ENCODE assay signal across 16 cellular contexts in genomic region chr15:41032079-41032328, GRCh38.
A peak's percentile ranks its signal among the peaks of the same experiment; 100 is the strongest.
DNase-seq lines count a peak whose midpoint lies in the region; ATAC-seq, FAIRE-seq and TF ChIP-seq lines count a peak whose summit lies in the region.
"Had no signal": no experiment of that assay in that cellular context is flagged by ENCODE, and none has a peak within 500 bp of the region (broad histone marks: within the 10 kb centered on the region; RNA-seq: fewer than 3 reads in every experiment).

No MANE protein-coding gene starts in this region.

- peaks cover 21% of the 10 kb centered on the region for H3K36me3 Mint-ChIP-seq in activated CD8-positive, alpha-beta T cell treated with anti-CD3 and anti-CD28 coated beads, Interleukin-2, amount 10 ng/mL, durations not matched to agents 7 days and 5 days (ENCODE audit: low read depth)
- peaks cover 19% of the 10 kb centered on the region for H3K36me3 Mint-ChIP-seq in activated CD8-positive, alpha-beta T cell treated with anti-CD3 and anti-CD28 coated beads for 36 hours (ENCODE audit: low read depth)
- peaks cover 33% of the 10 kb centered on the region for H3K36me3 Mint-ChIP-seq in stimulated activated memory B cell treated with anti-CD40 and anti-IgM and Interleukin-4, amounts not matched to agents 10 μg/mL and 1 μg/mL and 100 μg/mL, for 72 hours
- peaks cover 14% of the 10 kb centered on the region for H3K36me3 Mint-ChIP-seq in activated naive CD4-positive, alpha-beta T cell treated with anti-CD3 and anti-CD28 coated beads for 36 hours (ENCODE audit: low read depth)

- no peak for TF ChIP-seq EP300 in K562 (IDR thresholded peaks at IDR 0.05; ENCODE audit: low read length)

- FAIRE-seq in K562 (lab: Jason Lieb, UNC), result no peak
- FAIRE-seq: GM18507 had no signal

- H3K4me3 ChIP-seq in SK-N-MC, result no peak overlapping the region
- no peak overlapping the region for H3K4me3 ChIP-seq in K562
- H3K4me3 ChIP-seq: BLaER1 treated with 17β-estradiol and CSF1 and Interleukin-3, amounts not matched to agents 10 nM and 100 nM had no signal

- intact Hi-C loops in activated CD8-positive, alpha-beta T cell treated with anti-CD3 and anti-CD28 coated beads for 36 hours (cut with micrococcal nuclease), result no loop called here
- intact Hi-C loops in K562 (cut with micrococcal nuclease), result no loop called here
- intact Hi-C loops in activated naive CD4-positive, alpha-beta T cell treated with anti-CD3 and anti-CD28 coated beads for 36 hours (cut with micrococcal nuclease), result no loop called here

- H3K9me1 ChIP-seq in K562 (ENCODE audit: control insufficient read depth, insufficient read depth, low read length), result no peaks in the 10 kb centered on the region

- peaks cover 0 to 3% of the 10 kb centered on the region in 2 experiments; a peak in 2 of 5 replicates for H3K4me1 ChIP-seq in K562 (replicated peaks in 1 of 2; ENCODE audit: control insufficient read depth in 2 of 2, insufficient read depth in 2 of 2, low read length in 2 of 2)

- H3K79me2 ChIP-seq in K562 (ENCODE audit: control insufficient read depth, insufficient read depth, low read length), result no peaks in the 10 kb centered on the region

- H3K4me1 Mint-ChIP-seq in activated CD8-positive, alpha-beta T cell treated with anti-CD3 and anti-CD28 coated beads, Interleukin-2, amount 10 ng/mL, durations not matched to agents 7 days and 5 days (ENCODE audit: low read depth), result peaks cover 5% of the 10 kb centered on the region
- peaks cover 5% of the 10 kb centered on the region for H3K4me1 Mint-ChIP-seq in activated CD8-positive, alpha-beta T cell treated with anti-CD3 and anti-CD28 coated beads for 36 hours (ENCODE audit: low read depth)
- peaks cover 6% of the 10 kb centered on the region for H3K4me1 Mint-ChIP-seq in stimulated activated memory B cell treated with anti-CD40 and anti-IgM and Interleukin-4, amounts not matched to agents 10 μg/mL and 1 μg/mL and 100 μg/mL, for 72 hours
- H3K4me1 Mint-ChIP-seq in activated naive CD4-positive, alpha-beta T cell treated with anti-CD3 and anti-CD28 coated beads for 36 hours (ENCODE audit: low read depth), result peaks cover 5% of the 10 kb centered on the region

- CTCF ChIA-PET in activated CD8-positive, alpha-beta T cell treated with anti-CD3 and anti-CD28 coated beads, Interleukin-2, amount 10 ng/mL, durations not matched to agents 7 days and 5 days (lab: Charles Lee), result interaction anchor here (0.8 to 1.7 kb wide), 3 partner anchors 9 to 137 kb away, joined by 3 to 5 read pairs (median 4); partner anchors contain the start of gene VPS18
- CTCF ChIA-PET in activated CD8-positive, alpha-beta T cell treated with anti-CD3 and anti-CD28 coated beads for 36 hours (lab: Charles Lee), result interaction anchor here (0.8 to 0.9 kb wide), 2 partner anchors 79 to 128 kb away, joined by 3 read pairs; no protein-coding TSS in a partner anchor
- CTCF ChIA-PET in K562 (lab: Yijun Ruan, JAX; ENCODE audit: low intra/inter-chr PET ratio), result no interaction called here
- CTCF ChIA-PET in activated naive CD4-positive, alpha-beta T cell treated with anti-CD3 and anti-CD28 coated beads for 36 hours (lab: Charles Lee), result no interaction called here

- H3K9me3 Mint-ChIP-seq in activated CD8-positive, alpha-beta T cell treated with anti-CD3 and anti-CD28 coated beads, Interleukin-2, amount 10 ng/mL, durations not matched to agents 7 days and 5 days (ENCODE audit: insufficient read depth), result no peaks in the 10 kb centered on the region
- no peaks in the 10 kb centered on the region for H3K9me3 Mint-ChIP-seq in activated CD8-positive, alpha-beta T cell treated with anti-CD3 and anti-CD28 coated beads for 36 hours
- H3K9me3 Mint-ChIP-seq in stimulated activated memory B cell treated with anti-CD40 and anti-IgM and Interleukin-4, amounts not matched to agents 10 μg/mL and 1 μg/mL and 100 μg/mL, for 72 hours, result no peaks in the 10 kb centered on the region
- no peaks in the 10 kb centered on the region for H3K9me3 Mint-ChIP-seq in activated naive CD4-positive, alpha-beta T cell treated with anti-CD3 and anti-CD28 coated beads for 36 hours
- H3K9me3 Mint-ChIP-seq: CD4-positive, alpha-beta T cell; HFFc6 had no signal

- TF ChIP-seq RAD21 in K562 (CRISPR knock-in tag; conservative IDR thresholded peaks at IDR 0.05 in 1 of 2, IDR thresholded peaks at IDR 0.05 in 1 of 2), result no peak

- TF ChIP-seq POLR2A in K562 (conservative IDR thresholded peaks at IDR 0.05), result no peak

- no peak overlapping the region for H3K4me2 ChIP-seq in K562 (ENCODE audit: insufficient read depth, low read length)
- H3K4me2 ChIP-seq: BLaER1 treated with 17β-estradiol and CSF1 and Interleukin-3, amounts not matched to agents 10 nM and 100 nM had no signal

- peak overlapping the region; percentile 9 for H3K27ac Mint-ChIP-seq in activated CD8-positive, alpha-beta T cell treated with anti-CD3 and anti-CD28 coated beads, Interleukin-2, amount 10 ng/mL, durations not matched to agents 7 days and 5 days
- H3K27ac Mint-ChIP-seq in activated CD8-positive, alpha-beta T cell treated with anti-CD3 and anti-CD28 coated beads for 36 hours, result no peak overlapping the region
- peak overlapping the region; percentile 53 for H3K27ac Mint-ChIP-seq in stimulated activated memory B cell treated with anti-CD40 and anti-IgM and Interleukin-4, amounts not matched to agents 10 μg/mL and 1 μg/mL and 100 μg/mL, for 72 hours
- no peak overlapping the region for H3K27ac Mint-ChIP-seq in activated naive CD4-positive, alpha-beta T cell treated with anti-CD3 and anti-CD28 coated beads for 36 hours
- H3K27ac Mint-ChIP-seq: HFFc6 had no signal

- in situ Hi-C loops in K562 (cut with MboI), result no loop called here

- no peak for DNase-seq in activated CD8-positive, alpha-beta T cell treated with anti-CD3 and anti-CD28 coated beads, Interleukin-2, amount 10 ng/mL, durations not matched to agents 7 days and 5 days
- no peak for DNase-seq in activated CD8-positive, alpha-beta T cell treated with anti-CD3 and anti-CD28 coated beads for 36 hours
- DNase-seq in SK-N-MC (ENCODE audit: low read depth, low spot score) (no peak), K562 (ENCODE audit: extremely low read depth in 1 of 4, low spot score in 3 of 4) (no peak), 8988T (no peak)
- DNase-seq in activated naive CD4-positive, alpha-beta T cell treated with anti-CD3 and anti-CD28 coated beads for 36 hours, result no peak
- DNase-seq: ACHN; Calu3; CD4-positive, alpha-beta T cell; DMS 273 treated with DMSO at 0.1 percent for 48 hours; HCEC 1CT; HFFc6 had no signal

- H3K4me3 Mint-ChIP-seq in activated CD8-positive, alpha-beta T cell treated with anti-CD3 and anti-CD28 coated beads, Interleukin-2, amount 10 ng/mL, durations not matched to agents 7 days and 5 days, result no peak overlapping the region
- no peak overlapping the region for H3K4me3 Mint-ChIP-seq in activated CD8-positive, alpha-beta T cell treated with anti-CD3 and anti-CD28 coated beads for 36 hours
- no peak overlapping the region for H3K4me3 Mint-ChIP-seq in stimulated activated memory B cell treated with anti-CD40 and anti-IgM and Interleukin-4, amounts not matched to agents 10 μg/mL and 1 μg/mL and 100 μg/mL, for 72 hours
- no peak overlapping the region for H3K4me3 Mint-ChIP-seq in activated naive CD4-positive, alpha-beta T cell treated with anti-CD3 and anti-CD28 coated beads for 36 hours
- H3K4me3 Mint-ChIP-seq: CD4-positive, alpha-beta T cell; HFFc6 had no signal

- peaks cover 18% of the 10 kb centered on the region for H3K36me3 ChIP-seq in SK-N-MC (ENCODE audit: insufficient read depth, low read length)
- H3K36me3 ChIP-seq in K562 (ENCODE audit: control insufficient read depth, insufficient read depth, low read length), result peaks cover 41% of the 10 kb centered on the region; the same call in 1 of the 3 replicates

- H4K20me1 ChIP-seq in K562 (replicated peaks; ENCODE audit: control insufficient read depth, insufficient read depth, low read length), result no peaks in the 10 kb centered on the region

- no peak for ATAC-seq in activated CD8-positive, alpha-beta T cell treated with anti-CD3 and anti-CD28 coated beads, Interleukin-2, amount 10 ng/mL, durations not matched to agents 7 days and 5 days
- ATAC-seq in activated CD8-positive, alpha-beta T cell treated with anti-CD3 and anti-CD28 coated beads for 36 hours, result no peak
- no peak for ATAC-seq in K562
- ATAC-seq in stimulated activated memory B cell treated with anti-CD40 and anti-IgM and Interleukin-4, amounts not matched to agents 10 μg/mL and 1 μg/mL and 100 μg/mL, for 72 hours, result no peak

- no peak for TF ChIP-seq CTCF in activated CD8-positive, alpha-beta T cell treated with anti-CD3 and anti-CD28 coated beads for 36 hours (IDR thresholded peaks at IDR 0.05)
- no peak for TF ChIP-seq CTCF in K562 (IDR thresholded peaks at IDR 0.05 in 2 of 3, conservative IDR thresholded peaks at IDR 0.05 in 1 of 3; ENCODE audit: insufficient read depth in 2 of 3, low read depth in 1 of 3, low read length in 3 of 3)

- no peaks in the 10 kb centered on the region for H3K27me3 Mint-ChIP-seq in activated CD8-positive, alpha-beta T cell treated with anti-CD3 and anti-CD28 coated beads, Interleukin-2, amount 10 ng/mL, durations not matched to agents 7 days and 5 days (ENCODE audit: low read depth)
- H3K27me3 Mint-ChIP-seq in activated CD8-positive, alpha-beta T cell treated with anti-CD3 and anti-CD28 coated beads for 36 hours, result no peaks in the 10 kb centered on the region
- H3K27me3 Mint-ChIP-seq in stimulated activated memory B cell treated with anti-CD40 and anti-IgM and Interleukin-4, amounts not matched to agents 10 μg/mL and 1 μg/mL and 100 μg/mL, for 72 hours, result no peaks in the 10 kb centered on the region
- H3K27me3 Mint-ChIP-seq in activated naive CD4-positive, alpha-beta T cell treated with anti-CD3 and anti-CD28 coated beads for 36 hours (ENCODE audit: low read depth), result no peaks in the 10 kb centered on the region
- H3K27me3 Mint-ChIP-seq: CD4-positive, alpha-beta T cell had no signal

- H3K27me3 ChIP-seq in K562 (ENCODE audit: control insufficient read depth in 2 of 2, insufficient read depth in 2 of 2, low read length in 2 of 2), result no peaks in the 10 kb centered on the region
- H3K27me3 ChIP-seq: BLaER1 treated with 17β-estradiol and CSF1 and Interleukin-3, amounts not matched to agents 10 nM and 100 nM had no signal

- peak overlapping the region; percentile 26 for H3K9ac ChIP-seq in SK-N-MC (ENCODE audit: insufficient read length)
- H3K9ac ChIP-seq in K562 (ENCODE audit: insufficient read depth in 1 of 2, low read depth in 2 of 2, low read length in 2 of 2), result no peak overlapping the region
- H3K9ac ChIP-seq: BLaER1 treated with 17β-estradiol and CSF1 and Interleukin-3, amounts not matched to agents 10 nM and 100 nM had no signal

- no TSS peak for BruUV-seq in K562 (replicated peaks; lab: Mats Ljungman, UMichigan)

- 82% methylated on average over 1 of the region's 1 CpG for WGBS in K562 (ENCODE audit: insufficient coverage, low coverage, missing lambda C conversion rate)

- no peaks in the 10 kb centered on the region for H3K9me3 ChIP-seq in SK-N-MC (ENCODE audit: low read depth, low read length)
- H3K9me3 ChIP-seq in K562 (replicated peaks; ENCODE audit: control insufficient read depth, insufficient read depth, low read depth, low read length), result no peaks in the 10 kb centered on the region
- H3K9me3 ChIP-seq: BLaER1 treated with 17β-estradiol and CSF1 and Interleukin-3, amounts not matched to agents 10 nM and 100 nM had no signal

- POLR2A ChIA-PET in activated CD8-positive, alpha-beta T cell treated with anti-CD3 and anti-CD28 coated beads, Interleukin-2, amount 10 ng/mL, durations not matched to agents 7 days and 5 days (lab: Charles Lee), result no interaction called here
- POLR2A ChIA-PET in activated CD8-positive, alpha-beta T cell treated with anti-CD3 and anti-CD28 coated beads for 36 hours (lab: Charles Lee), result no interaction called here
- POLR2A ChIA-PET in K562 (lab: Yijun Ruan, JAX), result interaction anchor here (0.7 to 0.8 kb wide), 2 partner anchors 20 to 27 kb away, joined by 3 to 4 read pairs; no protein-coding TSS in a partner anchor

- no peak overlapping the region for H2AFZ ChIP-seq in K562 (ENCODE audit: low read depth, low read length)

- H3K27ac ChIP-seq in SK-N-MC, result peak overlapping the region; percentile 60
- no peak overlapping the region for H3K27ac ChIP-seq in K562 (ENCODE audit: extremely low read depth, low read depth, low read length)
- H3K27ac ChIP-seq: BLaER1 treated with 17β-estradiol and CSF1 and Interleukin-3, amounts not matched to agents 10 nM and 100 nM; HL-60 had no signal

Comparison
In these comparisons a context has a peak if more than half of its experiments do, and no peak if none do; other contexts are left out.
1. H3K27ac Mint-ChIP-seq: peak in activated CD8-positive, alpha-beta T cell treated with anti-CD3 and anti-CD28 coated beads, Interleukin-2, amount 10 ng/mL, durations not matched to agents 7 days and 5 days (single experiment) and stimulated activated memory B cell treated with anti-CD40 and anti-IgM and Interleukin-4, amounts not matched to agents 10 μg/mL and 1 μg/mL and 100 μg/mL, for 72 hours (single experiment); none in activated CD8-positive, alpha-beta T cell treated with anti-CD3 and anti-CD28 coated beads for 36 hours (single experiment) and activated naive CD4-positive, alpha-beta T cell treated with anti-CD3 and anti-CD28 coated beads for 36 hours (single experiment).
2. CTCF ChIA-PET loops: an anchor here in activated CD8-positive, alpha-beta T cell treated with anti-CD3 and anti-CD28 coated beads, Interleukin-2, amount 10 ng/mL, durations not matched to agents 7 days and 5 days (0.8 to 1.7 kb wide) and activated CD8-positive, alpha-beta T cell treated with anti-CD3 and anti-CD28 coated beads for 36 hours (0.8 to 0.9 kb wide); none called in K562 and activated naive CD4-positive, alpha-beta T cell treated with anti-CD3 and anti-CD28 coated beads for 36 hours.